ENCODE assay signal across 8 cellular contexts in the genomic region with DNA sequence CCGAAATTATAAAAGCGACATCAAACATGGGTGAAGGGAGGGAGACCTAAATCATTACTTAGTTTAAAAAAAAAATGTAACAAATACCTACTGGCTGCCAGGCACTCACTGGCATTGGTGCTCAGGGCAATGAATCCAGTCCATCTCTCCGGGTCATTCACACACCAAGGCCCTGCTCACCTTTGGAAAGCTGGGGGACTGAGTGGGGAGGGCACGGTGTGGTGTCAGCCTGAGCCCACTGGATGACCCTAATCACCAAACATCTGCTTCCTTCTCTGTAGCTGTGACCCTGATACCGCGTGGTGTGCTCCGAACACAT. TPM values are rescaled to one million over a fixed set of nuclear protein-coding genes. Genes with fewer than 3 reads are reported as not detected.
DNase-seq lines count a peak whose midpoint lies in the region; ATAC-seq lines count a peak whose summit lies in the region.

No MANE protein-coding gene starts in this region.

- H3K27me3 Mint-ChIP-seq in activated T-helper 17 cell treated with anti-CD3 and anti-CD28 coated beads, Interleukin-2, amount 50 U/mL, for 72 hours, result no peaks in the 10 kb centered on the region
- no peaks in the 10 kb centered on the region for H3K27me3 Mint-ChIP-seq in stimulated activated naive CD8-positive, alpha-beta T cell treated with anti-CD3 and anti-CD28 coated beads, Interleukin-15, amount 100 ng/mL, for 72 hours

- H3K9ac ChIP-seq in iPS-20b (ENCODE audit: low read depth, low read length), result peak overlapping the region; percentile 97; the same call in 1 of the 2 replicates

- no peaks in the 10 kb centered on the region for H3K9me3 Mint-ChIP-seq in activated T-helper 17 cell treated with anti-CD3 and anti-CD28 coated beads, Interleukin-2, amount 50 U/mL, for 72 hours
- no peaks in the 10 kb centered on the region for H3K9me3 Mint-ChIP-seq in stimulated activated naive CD8-positive, alpha-beta T cell treated with anti-CD3 and anti-CD28 coated beads, Interleukin-15, amount 100 ng/mL, for 72 hours

- H3K27me3 ChIP-seq in iPS-20b (ENCODE audit: insufficient read depth, low read length), result no peaks in the 10 kb centered on the region

- H3K4me1 Mint-ChIP-seq in activated T-helper 17 cell treated with anti-CD3 and anti-CD28 coated beads, Interleukin-2, amount 50 U/mL, for 72 hours, result peaks cover 20% of the 10 kb centered on the region
- peaks cover 33% of the 10 kb centered on the region for H3K4me1 Mint-ChIP-seq in stimulated activated naive CD8-positive, alpha-beta T cell treated with anti-CD3 and anti-CD28 coated beads, Interleukin-15, amount 100 ng/mL, for 72 hours

- H3K4me1 ChIP-seq in iPS-20b (ENCODE audit: insufficient read depth, low read length), result no peaks in the 10 kb centered on the region; the same call in 1 of the 2 replicates

- ATAC-seq in activated T-helper 17 cell treated with anti-CD3 and anti-CD28 coated beads, Interleukin-2, amount 50 U/mL, for 72 hours (replicated peaks), result no peak
- no peak for ATAC-seq in stimulated activated naive CD8-positive, alpha-beta T cell treated with anti-CD3 and anti-CD28 coated beads, Interleukin-15, amount 100 ng/mL, for 72 hours
- ATAC-seq in GM18502 (IDR thresholded peaks at IDR 0.05; ENCODE audit: poor library complexity, unreplicated experiment), result no peak

- peak overlapping the region; percentile 6 for H3K27ac ChIP-seq in iPS-20b (ENCODE audit: low read length)

- peaks cover 28% of the 10 kb centered on the region for H3K36me3 Mint-ChIP-seq in activated T-helper 17 cell treated with anti-CD3 and anti-CD28 coated beads, Interleukin-2, amount 50 U/mL, for 72 hours (ENCODE audit: low read depth)

- no peaks in the 10 kb centered on the region for H3K9me3 ChIP-seq in iPS-20b (ENCODE audit: insufficient read depth, low read depth, low read length)

- H3K27ac Mint-ChIP-seq in activated T-helper 17 cell treated with anti-CD3 and anti-CD28 coated beads, Interleukin-2, amount 50 U/mL, for 72 hours, result peak overlapping the region; percentile 98
- H3K27ac Mint-ChIP-seq in stimulated activated naive CD8-positive, alpha-beta T cell treated with anti-CD3 and anti-CD28 coated beads, Interleukin-15, amount 100 ng/mL, for 72 hours, result peak overlapping the region; percentile 95 to 99

- H3K36me3 ChIP-seq in iPS-20b (ENCODE audit: insufficient read depth, low read depth, low read length), result peaks cover 21% of the 10 kb centered on the region

- peak overlapping the region; percentile 96 for H3K4me3 Mint-ChIP-seq in activated T-helper 17 cell treated with anti-CD3 and anti-CD28 coated beads, Interleukin-2, amount 50 U/mL, for 72 hours
- peak overlapping the region; percentile 86 to 97 for H3K4me3 Mint-ChIP-seq in stimulated activated naive CD8-positive, alpha-beta T cell treated with anti-CD3 and anti-CD28 coated beads, Interleukin-15, amount 100 ng/mL, for 72 hours

- H3K4me3 ChIP-seq in iPS-20b (ENCODE audit: low read length), result peak overlapping the region; percentile 99

- DNase-seq in NCI-H345 treated with DMSO at 0.1 percent for 48 hours (lab: John Stamatoyannopoulos, UW; ENCODE audit: unreplicated experiment) (peak; percentile 76), NCI-H345 (lab: John Stamatoyannopoulos, UW) (no peak), SIG-M5 treated with dmso at 0.1 percent for 504 hours (lab: John Stamatoyannopoulos, UW; ENCODE audit: unreplicated experiment) (no peak), NCI-H1930 (lab: John Stamatoyannopoulos, UW) (no peak)
- no peak for DNase-seq in stimulated activated naive CD8-positive, alpha-beta T cell treated with anti-CD3 and anti-CD28 coated beads, Interleukin-15, amount 100 ng/mL, for 72 hours

RNA-seq across cellular contexts. Expression of gene DDX1, which starts 0.3 kb away (rescaled TPM):
- total RNA-seq in activated T-helper 17 cell treated with anti-CD3 and anti-CD28 coated beads, Interleukin-2, amount 50 U/mL, for 72 hours, result 10 to 100 TPM; 41.1 to 95.2 TPM

RNA-seq across cellular contexts. Expression of gene NBAS, which starts 30.2 kb away (rescaled TPM):
- 10 to 100 TPM; 36.3 to 39.5 TPM for total RNA-seq in activated T-helper 17 cell treated with anti-CD3 and anti-CD28 coated beads, Interleukin-2, amount 50 U/mL, for 72 hours
